Comparison of ENCODE assay signal across 1 cellular context in genomic region chr21:31220567-31220966, GRCh38.
TF ChIP-seq lines count a peak whose summit lies in the region.

No MANE protein-coding gene starts in this region.

TF ChIP-seq in HepG2, 621 proteins besides CTCF, POLR2A, EP300 and RAD21 (continued from another document):
- TF ChIP-seq THRA (CRISPR knock-in tag; IDR thresholded peaks at IDR 0.05; ENCODE audit: borderline replicate concordance) (no peak), FOXA1 (IDR thresholded peaks at IDR 0.05) (no peak), FOXA1 (CRISPR knock-in tag; IDR thresholded peaks at IDR 0.05) (peak; percentile 44), U2AF2 (IDR thresholded peaks at IDR 0.05; ENCODE audit: low read depth, low read length) (no peak), ARHGAP35 (CRISPR knock-in tag; IDR thresholded peaks at IDR 0.05; ENCODE audit: borderline replicate concordance) (no peak), ZNF598 (CRISPR knock-in tag; IDR thresholded peaks at IDR 0.05; ENCODE audit: borderline replicate concordance) (no peak), ZBTB34 (CRISPR knock-in tag; IDR thresholded peaks at IDR 0.05) (no peak), MTF1 (CRISPR knock-in tag; IDR thresholded peaks at IDR 0.05) (no peak), ZNF441 (CRISPR knock-in tag; IDR thresholded peaks at IDR 0.05; ENCODE audit: borderline replicate concordance) (no peak), ARNTL (CRISPR knock-in tag; IDR thresholded peaks at IDR 0.05) (no peak), RBM39 (IDR thresholded peaks at IDR 0.05; ENCODE audit: low read depth, low read length, poor library complexity, severe bottlenecking) (no peak)
